Comparison of ENCODE assay signal across 11 cellular contexts in genomic region chr2:64779117-64779690, GRCh38.
A peak's percentile ranks its signal among the peaks of the same experiment; 100 is the strongest.
DNase-seq lines count a peak whose midpoint lies in the region; ATAC-seq, FAIRE-seq and TF ChIP-seq lines count a peak whose summit lies in the region.
"Had no signal": no experiment of that assay in that cellular context is flagged by ENCODE, and none has a peak within 500 bp of the region (broad histone marks: within the 10 kb centered on the region; RNA-seq: fewer than 3 reads in every experiment).

No MANE protein-coding gene starts in this region.

- dilution Hi-C loops in endothelial cell of umbilical vein (cut with MboI; ENCODE audit: extremely low pct_ligation_motif_present, low sequenced_read_pairs), result no loop called here

- H2AFZ ChIP-seq in endothelial cell of umbilical vein (ENCODE audit: low read depth, low read length), result no peak overlapping the region
- no peak overlapping the region for H2AFZ ChIP-seq in neural progenitor cell (replicated peaks)

- H3K27me3 Mint-ChIP-seq in mesothelial cell of epicardium (ENCODE audit: low read depth), result no peaks in the 10 kb centered on the region
- peaks cover 6% of the 10 kb centered on the region for H3K27me3 Mint-ChIP-seq in neural progenitor cell (ENCODE audit: insufficient read depth, low read depth)

- H3K9me3 Mint-ChIP-seq in mesothelial cell of epicardium, result peaks cover 13% of the 10 kb centered on the region
- H3K9me3 Mint-ChIP-seq in neural progenitor cell, result peaks cover 13% of the 10 kb centered on the region
- H3K9me3 Mint-ChIP-seq: activated T-cell treated with anti-CD3 and anti-CD28 coated beads, Interleukin-2, amount 50 U/mL, for 72 hours had no signal

- H4K20me1 ChIP-seq in endothelial cell of umbilical vein (replicated peaks; ENCODE audit: control insufficient read depth, extremely low read depth, insufficient read depth, low read length) (no peaks in the 10 kb centered on the region), neural progenitor cell (ENCODE audit: low read depth) (no peaks in the 10 kb centered on the region)

- H3K4me1 ChIP-seq in endothelial cell of umbilical vein (ENCODE audit: control insufficient read depth, extremely low read depth, insufficient read depth, low read length), result peaks cover 29% of the 10 kb centered on the region
- no peaks in the 10 kb centered on the region for H3K4me1 ChIP-seq in neural progenitor cell

- H3K4me1 Mint-ChIP-seq in mesothelial cell of epicardium (peaks cover 24% of the 10 kb centered on the region), neural progenitor cell (no peaks in the 10 kb centered on the region)

- intact Hi-C loops in endothelial cell of umbilical vein (cut with micrococcal nuclease), result loop anchor here (1.0 kb wide), 6 partner anchors 12 to 84 kb away; no protein-coding TSS in a partner anchor

- H3K27ac ChIP-seq in endothelial cell of umbilical vein (ENCODE audit: insufficient read depth, low read depth, low read length) (peak overlapping the region; percentile 85), neural progenitor cell (no peak overlapping the region)

- H3K36me3 Mint-ChIP-seq in mesothelial cell of epicardium (peaks cover 7% of the 10 kb centered on the region), neural progenitor cell (no peaks in the 10 kb centered on the region)

- DNase-seq in AG20443 (ENCODE audit: low spot score) (peak; percentile 58), NCI-H226 (peak; percentile 89), endothelial cell of umbilical vein (ENCODE audit: low read depth, low spot score) (peak; percentile 88), mesothelial cell of epicardium (ENCODE audit: low spot score in 2 of 2, unreplicated experiment in 2 of 2) (no peak), DMS153 treated with DMSO at 0.1 percent for 48 hours (lab: John Stamatoyannopoulos, UW; ENCODE audit: unreplicated experiment) (no peak), neural progenitor cell (ENCODE audit: low spot score) (no peak), NCI-H446 treated with DMSO at 0.1 percent for 48 hours (lab: John Stamatoyannopoulos, UW) (no peak)
- DNase-seq: activated T-cell treated with anti-CD3 and anti-CD28 coated beads, Interleukin-2, amount 50 U/mL, for 72 hours; effector CD8-positive, alpha-beta T cell; midbrain had no signal

- no peaks in the 10 kb centered on the region for H3K9me1 ChIP-seq in endothelial cell of umbilical vein (replicated peaks; ENCODE audit: control insufficient read depth, extremely low read depth, insufficient read depth, low read length)

- H3K4me3 ChIP-seq in endothelial cell of umbilical vein (replicated peaks in 1 of 3; ENCODE audit: insufficient read depth in 1 of 3, low read depth in 1 of 3, low read length in 3 of 3) (no peak overlapping the region), neural progenitor cell (no peak overlapping the region)

- H3K27me3 ChIP-seq in endothelial cell of umbilical vein (ENCODE audit: control insufficient read depth in 2 of 2, insufficient read depth in 2 of 2, low read length in 2 of 2), result no peaks in the 10 kb centered on the region
- H3K27me3 ChIP-seq in neural progenitor cell, result no peaks in the 10 kb centered on the region

- TF ChIP-seq CTCF in endothelial cell of umbilical vein (IDR thresholded peaks at IDR 0.05; ENCODE audit: extremely low read depth in 1 of 2, insufficient read depth in 1 of 2, low read depth in 1 of 2, low read length in 2 of 2) (no peak), mesothelial cell of epicardium (IDR thresholded peaks at IDR 0.05; ENCODE audit: unreplicated experiment) (no peak), neural progenitor cell (IDR thresholded peaks at IDR 0.05) (no peak)

- ATAC-seq in GM18873 (IDR thresholded peaks at IDR 0.05; ENCODE audit: low FRiP score, unreplicated experiment), result no peak

- CTCF ChIA-PET in endothelial cell of umbilical vein (lab: Charles Lee), result interaction anchor here (0.8 to 5.6 kb wide), 13 partner anchors 9 to 134 kb away, joined by 3 to 56 read pairs (median 7); partner anchors contain the start of gene SERTAD2

- H3K9me3 ChIP-seq in endothelial cell of umbilical vein (replicated peaks; ENCODE audit: control insufficient read depth, insufficient read depth, low read length) (no peaks in the 10 kb centered on the region), neural progenitor cell (ENCODE audit: low read depth) (no peaks in the 10 kb centered on the region)

- H3K4me3 Mint-ChIP-seq in mesothelial cell of epicardium (no peak overlapping the region), neural progenitor cell (no peak overlapping the region)
- H3K4me3 Mint-ChIP-seq: activated T-cell treated with anti-CD3 and anti-CD28 coated beads, Interleukin-2, amount 50 U/mL, for 72 hours had no signal

- H3F3A ChIP-seq in neural progenitor cell (ENCODE audit: low read depth), result no peaks in the 10 kb centered on the region

- H3K9ac ChIP-seq in endothelial cell of umbilical vein (replicated peaks; ENCODE audit: extremely low read depth, insufficient read depth, low read length), result peak overlapping the region; percentile 58
- no peak overlapping the region for H3K9ac ChIP-seq in neural progenitor cell

- peak overlapping the region; percentile 7 for H3K4me2 ChIP-seq in endothelial cell of umbilical vein (ENCODE audit: insufficient read depth, low read length)
- H3K4me2 ChIP-seq in neural progenitor cell, result no peak overlapping the region

- no peaks in the 10 kb centered on the region for H3K36me3 ChIP-seq in endothelial cell of umbilical vein (ENCODE audit: control insufficient read depth in 2 of 2, extremely low read depth in 1 of 2, insufficient read depth in 2 of 2, low read length in 2 of 2)
- no peaks in the 10 kb centered on the region for H3K36me3 ChIP-seq in neural progenitor cell

- no TSS peak for BruUV-seq in endothelial cell of umbilical vein (replicated peaks; lab: Mats Ljungman, UMichigan)

- H3K79me2 ChIP-seq in endothelial cell of umbilical vein (ENCODE audit: control insufficient read depth, insufficient read depth, low read length) (no peaks in the 10 kb centered on the region), neural progenitor cell (ENCODE audit: low read depth) (no peaks in the 10 kb centered on the region)

- POLR2A ChIA-PET in endothelial cell of umbilical vein (lab: Charles Lee), result interaction anchor here (0.8 to 2.1 kb wide), 4 partner anchors 12 to 125 kb away, joined by 3 to 9 read pairs (median 7); partner anchors contain the start of gene SERTAD2

- TF ChIP-seq POLR2A in endothelial cell of umbilical vein (IDR thresholded peaks at IDR 0.05; ENCODE audit: low read depth, low read length), result no peak

- peak overlapping the region; percentile 78 for H3K27ac Mint-ChIP-seq in mesothelial cell of epicardium
- H3K27ac Mint-ChIP-seq in neural progenitor cell, result no peak overlapping the region
- H3K27ac Mint-ChIP-seq: activated T-cell treated with anti-CD3 and anti-CD28 coated beads, Interleukin-2, amount 50 U/mL, for 72 hours had no signal

- FAIRE-seq in endothelial cell of umbilical vein (lab: Jason Lieb, UNC), result peak; percentile 99

TF ChIP-seq in endothelial cell of umbilical vein, 7 proteins besides CTCF, POLR2A, EP300 and RAD21:
- TF ChIP-seq GATA2 (IDR thresholded peaks at IDR 0.05; ENCODE audit: insufficient read depth, insufficient read length, low read depth, low read length), result peak; percentile 96
- TF ChIP-seq POLR2AphosphoS5 (IDR thresholded peaks at IDR 0.05; ENCODE audit: insufficient read depth, low read depth, low read length), result peak; percentile 75
- peak; percentile 89 for TF ChIP-seq JUN (IDR thresholded peaks at IDR 0.05; ENCODE audit: borderline replicate concordance, insufficient read depth, insufficient read length, low read depth)
- no peak for TF ChIP-seq MYC (IDR thresholded peaks at IDR 0.05; ENCODE audit: low read depth, low read length)
- TF ChIP-seq FOS (IDR thresholded peaks at IDR 0.05; ENCODE audit: borderline replicate concordance, insufficient read depth, low read length), result peak; percentile 63
- no peak for TF ChIP-seq MAX (IDR thresholded peaks at IDR 0.05; ENCODE audit: insufficient read depth, insufficient read length)

Comparison
In these comparisons a context has a peak if more than half of its experiments do, and no peak if none do; other contexts are left out.
1. DNase-seq: peak in AG20443 (single experiment), NCI-H226 (single experiment) and endothelial cell of umbilical vein (single experiment); none in mesothelial cell of epicardium (0 of 2), DMS153 treated with DMSO at 0.1 percent for 48 hours (single experiment), neural progenitor cell (single experiment) and NCI-H446 treated with DMSO at 0.1 percent for 48 hours (single experiment).